ENCODE assay signal across 24 cellular contexts in the genomic region with DNA sequence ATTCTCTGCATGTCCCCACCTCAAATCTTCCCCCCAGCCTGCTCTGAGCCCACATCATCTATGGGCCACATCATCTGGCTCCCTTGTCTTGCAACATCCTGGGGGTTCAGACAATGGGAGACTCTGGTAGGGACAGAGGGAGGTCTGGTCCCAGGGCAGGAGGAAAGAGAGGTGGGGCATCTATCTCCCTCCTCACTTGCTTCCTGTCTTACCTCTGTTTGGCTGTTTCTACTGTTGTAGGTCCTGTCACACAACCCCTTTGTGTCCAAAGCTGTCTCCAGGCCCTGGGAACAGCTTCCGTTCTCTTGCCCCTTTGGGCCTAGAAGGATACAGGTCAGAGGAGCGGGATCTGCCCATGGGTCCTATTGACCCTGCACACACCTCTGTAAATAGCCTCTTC.
DNase-seq lines count a peak whose midpoint lies in the region; ATAC-seq and TF ChIP-seq lines count a peak whose summit lies in the region.
"Had no signal": no experiment of that assay in that cellular context is flagged by ENCODE, and none has a peak within 500 bp of the region (broad histone marks: within the 10 kb centered on the region; RNA-seq: fewer than 3 reads in every experiment).

No MANE protein-coding gene starts in this region.

- peak; percentile 6 for ATAC-seq in GM18505 (IDR thresholded peaks at IDR 0.05; ENCODE audit: unreplicated experiment)
- peak; percentile 18 for ATAC-seq in GM21367 (IDR thresholded peaks at IDR 0.05; ENCODE audit: unreplicated experiment)
- ATAC-seq in HG02938 (IDR thresholded peaks at IDR 0.05; ENCODE audit: unreplicated experiment) = peak; percentile 6
- ATAC-seq in HG03521 (IDR thresholded peaks at IDR 0.05; ENCODE audit: unreplicated experiment) = peak; percentile 9
- no peak for ATAC-seq in naive thymus-derived CD8-positive, alpha-beta T cell
- ATAC-seq: activated T-cell treated with anti-CD3 and anti-CD28 coated beads, Interleukin-2, amount 50 U/mL, for 72 hours; foreskin keratinocyte; HepG2; left ventricle myocardium superior; Right ventricle myocardium inferior; stimulated activated effector memory CD8-positive, alpha-beta T cell treated with anti-CD3 and anti-CD28 coated beads, Interleukin-12 subunit alpha, Interleukin-12 subunit beta, amount 100 ng/mL, for 72 hours had no signal

- no peaks in the 10 kb centered on the region for H3K4me1 Mint-ChIP-seq in naive thymus-derived CD8-positive, alpha-beta T cell
- H3K4me1 Mint-ChIP-seq: central memory CD8-positive, alpha-beta T cell; neural crest cell; stimulated activated effector memory CD8-positive, alpha-beta T cell treated with anti-CD3 and anti-CD28 coated beads, Interleukin-12 subunit alpha, Interleukin-12 subunit beta, amount 100 ng/mL, for 72 hours had no signal

- H3K27ac Mint-ChIP-seq in naive thymus-derived CD8-positive, alpha-beta T cell = no peak overlapping the region
- H3K27ac Mint-ChIP-seq: activated T-cell treated with anti-CD3 and anti-CD28 coated beads, Interleukin-2, amount 50 U/mL, for 72 hours; progenitor cell of endocrine pancreas; stimulated activated effector memory CD8-positive, alpha-beta T cell treated with anti-CD3 and anti-CD28 coated beads, Interleukin-12 subunit alpha, Interleukin-12 subunit beta, amount 100 ng/mL, for 72 hours had no signal

- H3K36me3 Mint-ChIP-seq in naive thymus-derived CD8-positive, alpha-beta T cell = no peaks in the 10 kb centered on the region
- H3K36me3 Mint-ChIP-seq: stimulated activated effector memory CD8-positive, alpha-beta T cell treated with anti-CD3 and anti-CD28 coated beads, Interleukin-12 subunit alpha, Interleukin-12 subunit beta, amount 100 ng/mL, for 72 hours had no signal

- no peak overlapping the region for H3K4me3 Mint-ChIP-seq in naive thymus-derived CD8-positive, alpha-beta T cell
- H3K4me3 Mint-ChIP-seq: activated T-cell treated with anti-CD3 and anti-CD28 coated beads, Interleukin-2, amount 50 U/mL, for 72 hours; central memory CD8-positive, alpha-beta T cell; neural crest cell; stimulated activated effector memory CD8-positive, alpha-beta T cell treated with anti-CD3 and anti-CD28 coated beads, Interleukin-12 subunit alpha, Interleukin-12 subunit beta, amount 100 ng/mL, for 72 hours had no signal

- POLR2A ChIA-PET in naive thymus-derived CD8-positive, alpha-beta T cell (lab: Charles Lee) = no interaction called here

- no peak for TF ChIP-seq POLR2A in GM18505 (IDR thresholded peaks at IDR 0.05; ENCODE audit: borderline replicate concordance, extremely low read depth, insufficient read depth, insufficient read length)

- DNase-seq in NCI-H2227 (lab: John Stamatoyannopoulos, UW; ENCODE audit: unreplicated experiment) = no peak
- DNase-seq in RKO (ENCODE audit: low spot score) = no peak
- DNase-seq in naive thymus-derived CD8-positive, alpha-beta T cell = no peak
- DNase-seq in NCI-H146 treated with DMSO at 0.1 percent for 48 hours (lab: John Stamatoyannopoulos, UW; ENCODE audit: unreplicated experiment) = no peak
- DNase-seq: activated CD4-positive, CD25-positive, alpha-beta regulatory T cell treated with anti-CD3 and anti-CD28 coated beads, Interleukin-2, amount 50 U/mL, for 72 hours; activated CD8-positive, alpha-beta memory T cell treated with anti-CD3 and anti-CD28 coated beads for 24 hours; activated naive CD4-positive, alpha-beta T cell treated with anti-CD3 and anti-CD28 coated beads, Interleukin-2, amount 50 U/mL, for 16 hours; activated T-cell treated with anti-CD3 and anti-CD28 coated beads, Interleukin-2, amount 50 U/mL, for 72 hours; foreskin keratinocyte; hippocampal formation; left ventricle myocardium superior; NCI-H1417 treated with DMSO at 0.1 percent for 48 hours; NCI-H2171 treated with DMSO at 0.1 percent for 48 hours; NCI-H526 treated with DMSO at 0.1 percent for 48 hours had no signal

- peaks cover 0 to 19% (median 5%) of the 10 kb centered on the region in 9 donors for H3K9me3 Mint-ChIP-seq in naive thymus-derived CD8-positive, alpha-beta T cell
- H3K9me3 Mint-ChIP-seq: central memory CD8-positive, alpha-beta T cell had no signal

- peaks cover 0 to 6% (median 0%) of the 10 kb centered on the region in 5 donors for H3K27me3 Mint-ChIP-seq in naive thymus-derived CD8-positive, alpha-beta T cell
- H3K27me3 Mint-ChIP-seq: central memory CD8-positive, alpha-beta T cell; progenitor cell of endocrine pancreas had no signal

Comparison
In these comparisons a context has a peak if more than half of its experiments do, and no peak if none do; other contexts are left out.
1. ATAC-seq: peak in GM18505 (single experiment), GM21367 (single experiment), HG02938 (single experiment) and HG03521 (single experiment); none in naive thymus-derived CD8-positive, alpha-beta T cell (0 of 2).